Comparison of ENCODE assay signal across 10 cellular contexts in genomic region chr12:118064608-118065007, GRCh38. TPM values are rescaled to one million over a fixed set of nuclear protein-coding genes. Genes with fewer than 3 reads are reported as not detected.
DNase-seq lines count a peak whose midpoint lies in the region; ATAC-seq, FAIRE-seq and TF ChIP-seq lines count a peak whose summit lies in the region.
"Had no signal": no experiment of that assay in that cellular context is flagged by ENCODE, and none has a peak within 500 bp of the region (broad histone marks: within the 10 kb centered on the region; RNA-seq: fewer than 3 reads in every experiment).

No MANE protein-coding gene starts in this region.

- H3K4me3 ChIP-seq in IMR-90 (ENCODE audit: insufficient read depth, low read depth, low read length) (no peak overlapping the region), K562 (no peak overlapping the region)

- no peak overlapping the region for H2BK120ac ChIP-seq in IMR-90 (ENCODE audit: low read depth, low read length)

- H3K27me3 Mint-ChIP-seq in osteocyte (ENCODE audit: unreplicated experiment), result no peaks in the 10 kb centered on the region

- no peak overlapping the region for H2AK9ac ChIP-seq in IMR-90 (replicated peaks; ENCODE audit: low read depth, low read length, poor library complexity)

- no peak overlapping the region for H3K14ac ChIP-seq in IMR-90 (replicated peaks; ENCODE audit: low read depth, low read length)

- H2AK5ac ChIP-seq in IMR-90 (ENCODE audit: low read depth, low read length), result no peak overlapping the region

- CTCF ChIA-PET in IMR-90 (lab: Yijun Ruan, JAX), result interaction anchor here (1.2 kb wide), 2 partner anchors 10 to 71 kb away, joined by 3 to 4 read pairs; no protein-coding TSS in a partner anchor
- CTCF ChIA-PET in K562 (lab: Yijun Ruan, JAX; ENCODE audit: low intra/inter-chr PET ratio), result interaction anchor here (0.6 kb wide), 1 partner anchor 35 kb away, joined by 3 read pairs; no protein-coding TSS in a partner anchor

- H3K4me1 ChIP-seq in IMR-90 (ENCODE audit: control insufficient read depth, insufficient read depth, low read length) (peaks cover 7% of the 10 kb centered on the region), K562 (replicated peaks in 1 of 2; ENCODE audit: control insufficient read depth in 2 of 2, insufficient read depth in 2 of 2, low read length in 2 of 2) (peaks cover 15 to 33% of the 10 kb centered on the region in 2 experiments)

- H3K27ac ChIP-seq in IMR-90 (ENCODE audit: insufficient read depth, low read length), result no peak overlapping the region
- H3K27ac ChIP-seq in K562 (ENCODE audit: extremely low read depth, low read depth, low read length), result no peak overlapping the region

- H4K91ac ChIP-seq in IMR-90 (ENCODE audit: insufficient read depth, low read depth, low read length), result no peak overlapping the region

- no peak overlapping the region for H3K56ac ChIP-seq in IMR-90 (ENCODE audit: extremely low read depth, insufficient read depth, low read length)

- no peak overlapping the region for H2BK15ac ChIP-seq in IMR-90 (ENCODE audit: low read depth, low read length)

- H4K5ac ChIP-seq in IMR-90 (ENCODE audit: low read depth, low read length), result no peak overlapping the region

- H4K8ac ChIP-seq in IMR-90 (ENCODE audit: low read depth in 2 of 2, low read length in 2 of 2), result no peak overlapping the region

- peak overlapping the region; percentile 92 for H3K27ac Mint-ChIP-seq in osteocyte (ENCODE audit: unreplicated experiment)

- POLR2A ChIA-PET in IMR-90 (lab: Charles Lee; ENCODE audit: unreplicated experiment) (no interaction called here), K562 (lab: Yijun Ruan, JAX) (interaction anchor here (0.6 to 2.5 kb wide), 5 partner anchors 11 to 71 kb away, joined by 3 to 7 read pairs (median 4); partner anchors contain the start of gene PEBP1)

- H3K4me2 ChIP-seq in IMR-90 (ENCODE audit: low read depth, low read length) (no peak overlapping the region), K562 (ENCODE audit: insufficient read depth, low read length) (no peak overlapping the region)

- H3K9me1 ChIP-seq in IMR-90 (ENCODE audit: insufficient read depth, low read length), result no peaks in the 10 kb centered on the region
- H3K9me1 ChIP-seq in K562 (ENCODE audit: control insufficient read depth, insufficient read depth, low read length), result no peaks in the 10 kb centered on the region

- H4K20me1 ChIP-seq in IMR-90 (ENCODE audit: insufficient read depth, low read length) (no peaks in the 10 kb centered on the region), K562 (replicated peaks; ENCODE audit: control insufficient read depth, insufficient read depth, low read length) (peaks cover 5% of the 10 kb centered on the region; the same call in 1 of the 2 replicates)

- peak overlapping the region; percentile 5 for H3K4me3 Mint-ChIP-seq in osteocyte (ENCODE audit: unreplicated experiment)

- BruUV-seq in IMR-90 (replicated peaks; lab: Mats Ljungman, UMichigan), result TSS peak; percentile 40
- BruUV-seq in K562 (replicated peaks; lab: Mats Ljungman, UMichigan), result no TSS peak

- TF ChIP-seq CTCF in IMR-90 (conservative IDR thresholded peaks at IDR 0.05; ENCODE audit: low read depth, low read length), result no peak
- peak; percentile 25 to 44 (median 37); a peak in 4 of 6 replicates for TF ChIP-seq CTCF in K562 (IDR thresholded peaks at IDR 0.05 in 2 of 3, conservative IDR thresholded peaks at IDR 0.05 in 1 of 3; ENCODE audit: insufficient read depth in 2 of 3, low read depth in 1 of 3, low read length in 3 of 3)
- peak; percentile 8 for TF ChIP-seq CTCF in osteocyte (IDR thresholded peaks at IDR 0.05)

- H3K27me3 ChIP-seq in IMR-90 (ENCODE audit: control insufficient read depth, insufficient read depth, low read length) (no peaks in the 10 kb centered on the region), K562 (ENCODE audit: control insufficient read depth in 2 of 2, insufficient read depth in 2 of 2, low read length in 2 of 2) (peaks cover 5 to 18% of the 10 kb centered on the region in 2 experiments; a peak in 4 of 5 replicates)

- H3K18ac ChIP-seq in IMR-90 (ENCODE audit: low read depth, low read length), result no peak overlapping the region

- no peak overlapping the region for H2BK20ac ChIP-seq in IMR-90 (ENCODE audit: low read depth, low read length)

- no peak for TF ChIP-seq RAD21 in IMR-90 (IDR thresholded peaks at IDR 0.05; ENCODE audit: low read length)
- TF ChIP-seq RAD21 in K562 (CRISPR knock-in tag; conservative IDR thresholded peaks at IDR 0.05 in 1 of 2, IDR thresholded peaks at IDR 0.05 in 1 of 2), result no peak

- WGBS in IMR-90 (ENCODE audit: extremely low coverage in 2 of 2, insufficient read length in 1 of 2), 2 experiments, result 100% methylated on average over 1 of the region's 2 CpGs; no CpG with 5 or more reads in 1 of the 2 experiments
- 0% methylated on average over 2 of the region's 2 CpGs for WGBS in K562 (ENCODE audit: insufficient coverage, low coverage, missing lambda C conversion rate)

- H3K23ac ChIP-seq in IMR-90 (ENCODE audit: low read depth, low read length), result no peak overlapping the region

- in situ Hi-C loops in IMR-90 (cut with MboI; ENCODE audit: low sequenced_read_pairs), result no loop called here
- in situ Hi-C loops in K562 (cut with MboI), result no loop called here

- no peaks in the 10 kb centered on the region for H3K36me3 ChIP-seq in IMR-90 (ENCODE audit: control insufficient read depth, insufficient read depth, low read length)
- H3K36me3 ChIP-seq in K562 (ENCODE audit: control insufficient read depth, insufficient read depth, low read length), result no peaks in the 10 kb centered on the region

- intact Hi-C loops in IMR-90 (cut with micrococcal nuclease), result loop anchor here (5.0 kb wide), 2 partner anchors 73 to 313 kb away; partner anchors contain the start of genes PEBP1 and SUDS3
- intact Hi-C loops in K562 (cut with micrococcal nuclease), result loop anchor here (5.0 kb wide), 1 partner anchor 38 kb away; the partner anchor contains the start of gene VSIG10

- peaks cover 24% of the 10 kb centered on the region for H3K79me2 ChIP-seq in K562 (ENCODE audit: control insufficient read depth, insufficient read depth, low read length)

- no peak overlapping the region for H3K9ac ChIP-seq in IMR-90 (ENCODE audit: low read depth, low read length)
- no peak overlapping the region for H3K9ac ChIP-seq in K562 (ENCODE audit: insufficient read depth in 1 of 2, low read depth in 2 of 2, low read length in 2 of 2)

- no peak for TF ChIP-seq POLR2A in IMR-90 (IDR thresholded peaks at IDR 0.05; ENCODE audit: low read depth, low read length)
- no peak for TF ChIP-seq POLR2A in K562 (conservative IDR thresholded peaks at IDR 0.05)

- DNase-seq in DMS79 treated with DMSO at 0.1 percent for 48 hours (lab: John Stamatoyannopoulos, UW) (peak; percentile 10), DMS79 (lab: John Stamatoyannopoulos, UW) (no peak), IMR-90 (no peak), K562 (ENCODE audit: extremely low read depth in 1 of 4, low spot score in 3 of 4) (peak in 2 of 4 experiments; percentile 35 to 41), osteocyte (ENCODE audit: extremely low spot score, unreplicated experiment) (no peak), dedifferentiated amniotic fluid mesenchymal stem cell (ENCODE audit: extremely low spot score) (no peak)
- no peak for DNase-seq in activated CD4-positive, alpha-beta T cell treated with anti-CD3 and anti-CD28 coated beads for 1 hour
- DNase-seq: activated CD8-positive, alpha-beta memory T cell treated with anti-CD3 and anti-CD28 coated beads, Interleukin-2, amount 50 U/mL, for 48 hours; kidney had no signal

- H3K9me3 ChIP-seq in IMR-90 (ENCODE audit: control insufficient read depth, insufficient read depth, low read length) (no peaks in the 10 kb centered on the region), K562 (replicated peaks; ENCODE audit: control insufficient read depth, insufficient read depth, low read depth, low read length) (no peaks in the 10 kb centered on the region)

- H3K4me1 Mint-ChIP-seq in osteocyte (ENCODE audit: unreplicated experiment), result peaks cover 35% of the 10 kb centered on the region

- H3K36me3 Mint-ChIP-seq in osteocyte (ENCODE audit: unreplicated experiment), result peaks cover 6% of the 10 kb centered on the region

- no peak overlapping the region for H2AFZ ChIP-seq in IMR-90 (replicated peaks; ENCODE audit: low read length, poor library complexity)
- no peak overlapping the region for H2AFZ ChIP-seq in K562 (ENCODE audit: low read depth, low read length)

- H3K4ac ChIP-seq in IMR-90 (ENCODE audit: low read depth, low read length), result no peak overlapping the region

- peaks cover 0 to 35% of the 10 kb centered on the region in 2 experiments; a peak in 3 of 4 replicates for H3K79me1 ChIP-seq in IMR-90 (ENCODE audit: low read depth in 1 of 2, low read length in 2 of 2)

- ATAC-seq in IMR-90 (ENCODE audit: low read depth) (no peak), K562 (peak; percentile 60), HG02973 (IDR thresholded peaks at IDR 0.05; ENCODE audit: unreplicated experiment) (no peak)

- FAIRE-seq in K562 (lab: Jason Lieb, UNC), result peak; percentile 70
- FAIRE-seq: kidney had no signal

- dilution Hi-C loops in IMR-90 (cut with HindIII; ENCODE audit: low sequenced_read_pairs, unreplicated experiment), result no loop called here

- TF ChIP-seq EP300 in K562 (IDR thresholded peaks at IDR 0.05; ENCODE audit: low read length), result no peak

- H2BK5ac ChIP-seq in IMR-90 (ENCODE audit: low read depth, low read length, poor library complexity, severe bottlenecking), result no peak overlapping the region

- no peaks in the 10 kb centered on the region for H3K9me3 Mint-ChIP-seq in osteocyte (ENCODE audit: unreplicated experiment)

RNA-seq across cellular contexts. Expression of gene WSB2, which starts 3.6 kb away (rescaled TPM):
- total RNA-seq in IMR-90 (2012; rRNA removed) (141 and 180 TPM in 2 replicates), K562 (2014; rRNA removed) (59.8 and 98.7 TPM in 2 replicates), K562 (2014; rRNA removed; fragmentation: Illumina TruSeq; extraction: Trizol) (45.0 and 48.3 TPM in 2 replicates), K562 (2015; rRNA removed; fragmentation: Illumina TruSeq; extraction: Trizol) (51.8 and 52.8 TPM in 2 replicates), K562 (2021) (62.8 and 66.9 TPM in 2 replicates), osteocyte (94.7 and 98.2 TPM in 2 replicates)
- polyA plus RNA-seq in IMR-90 (2012; rRNA removed) (92.8 and 99.2 TPM in 2 replicates), K562 (2011; rRNA removed) (52.6 and 72.3 TPM in 2 replicates), K562 (2014; fragmentation: Illumina TruSeq; extraction: Trizol) (74.5 and 77.6 TPM in 2 replicates), K562 (2014; fragmentation: Nextera tagmentation; extraction: Ambion mirVana) (10 to 100 TPM; 31.4 to 32.4 TPM), K562 (2014; rRNA removed) (36.3 and 37.7 TPM in 2 replicates)
- 61.3 and 149 TPM in 2 replicates for polyA plus RNA-seq in IMR-90 (2012; cell fraction: cytosol; rRNA removed)
- 31.2 and 37.8 TPM in 2 replicates for polyA plus RNA-seq in IMR-90 (2012; cell fraction: nucleus; rRNA removed; ENCODE audit: low replicate concordance)
- 33.8 and 42.8 TPM in 2 replicates for total RNA-seq in K562 (2011; cell fraction: chromatin; rRNA removed; ENCODE audit: low replicate concordance)
- 35.4 and 37.2 TPM in 2 replicates for total RNA-seq in K562 (2011; cell fraction: nucleolus; rRNA removed)
- 39.2 and 65.9 TPM in 2 replicates for total RNA-seq in K562 (2011; cell fraction: nucleoplasm; rRNA removed)
- 82.4 and 93.3 TPM in 2 replicates for polyA plus RNA-seq in K562 (2011; cell fraction: cytosol; rRNA removed)
- 35.6 and 37.5 TPM in 2 replicates for polyA plus RNA-seq in K562 (2011; cell fraction: nucleus; rRNA removed)
- 46.9 and 92.1 TPM in 2 replicates for polyA plus RNA-seq in K562 (2012)
- polyA minus RNA-seq in K562 (2011; rRNA and poly(A)+ RNA removed), result 156 and 175 TPM in 2 replicates
- 87.4 and 95.6 TPM in 2 replicates for polyA minus RNA-seq in K562 (2011; cell fraction: cytosol; rRNA and poly(A)+ RNA removed)
- polyA minus RNA-seq in K562 (2011; cell fraction: nucleus; rRNA and poly(A)+ RNA removed), result 18.2 and 32.1 TPM in 2 replicates

RNA-seq across cellular contexts. Expression of gene VSIG10, which starts 39.2 kb away (rescaled TPM):
- total RNA-seq in IMR-90 (2012; rRNA removed), result 10.0 and 17.5 TPM in 2 replicates
- polyA plus RNA-seq in IMR-90 (2012; rRNA removed), result 5.2 and 5.9 TPM in 2 replicates
- polyA plus RNA-seq in IMR-90 (2012; cell fraction: cytosol; rRNA removed), result 2.8 and 3.4 TPM in 2 replicates
- polyA plus RNA-seq in IMR-90 (2012; cell fraction: nucleus; rRNA removed; ENCODE audit: low replicate concordance), result 6.0 and 12.2 TPM in 2 replicates
- total RNA-seq in K562 (2011; cell fraction: chromatin; rRNA removed; ENCODE audit: low replicate concordance), result 2.7 and 12.4 TPM in 2 replicates
- total RNA-seq in K562 (2011; cell fraction: nucleolus; rRNA removed), result 4.5 and 5.4 TPM in 2 replicates
- 7.1 and 9.4 TPM in 2 replicates for total RNA-seq in K562 (2011; cell fraction: nucleoplasm; rRNA removed)
- 7.1 and 8.8 TPM in 2 replicates for total RNA-seq in K562 (2014; rRNA removed)
- total RNA-seq in K562 (2014; rRNA removed; fragmentation: Illumina TruSeq; extraction: Trizol), result 4.1 and 5.4 TPM in 2 replicates
- total RNA-seq in K562 (2015; rRNA removed; fragmentation: Illumina TruSeq; extraction: Trizol), result 6.0 TPM in 2 replicates
- total RNA-seq in K562 (2021), result 3.8 and 4.7 TPM in 2 replicates
- polyA plus RNA-seq in K562 (2011; rRNA removed), result 4.3 and 10.8 TPM in 2 replicates
- polyA plus RNA-seq in K562 (2011; cell fraction: cytosol; rRNA removed), result 4.2 and 10.0 TPM in 2 replicates
- 8.3 and 15.8 TPM in 2 replicates for polyA plus RNA-seq in K562 (2011; cell fraction: nucleus; rRNA removed)
- 3.0 and 3.9 TPM in 2 replicates for polyA plus RNA-seq in K562 (2012)
- 3.7 and 4.2 TPM in 2 replicates for polyA plus RNA-seq in K562 (2014; fragmentation: Illumina TruSeq; extraction: Trizol)
- 1 to 10 TPM; 4.7 to 5.3 TPM for polyA plus RNA-seq in K562 (2014; fragmentation: Nextera tagmentation; extraction: Ambion mirVana)
- 4.0 and 6.5 TPM in 2 replicates for polyA plus RNA-seq in K562 (2014; rRNA removed)
- polyA minus RNA-seq in K562 (2011; rRNA and poly(A)+ RNA removed), result 3.0 and 7.6 TPM in 2 replicates
- 3.7 and 8.2 TPM in 2 replicates for polyA minus RNA-seq in K562 (2011; cell fraction: cytosol; rRNA and poly(A)+ RNA removed)
- 2.7 and 12.0 TPM in 2 replicates for polyA minus RNA-seq in K562 (2011; cell fraction: nucleus; rRNA and poly(A)+ RNA removed)
- total RNA-seq in osteocyte, result 20.7 and 21.7 TPM in 2 replicates

RNA-seq across cellular contexts. Expression of gene RFC5, which starts 48.1 kb away (rescaled TPM):
- total RNA-seq in IMR-90 (2012; rRNA removed) (20.1 and 20.6 TPM in 2 replicates), K562 (2014; rRNA removed) (85.3 and 91.1 TPM in 2 replicates), K562 (2014; rRNA removed; fragmentation: Illumina TruSeq; extraction: Trizol) (92.6 and 92.7 TPM in 2 replicates), K562 (2015; rRNA removed; fragmentation: Illumina TruSeq; extraction: Trizol) (86.3 and 90.2 TPM in 2 replicates), K562 (2021) (61.8 and 67.5 TPM in 2 replicates), osteocyte (12.7 and 13.2 TPM in 2 replicates)
- polyA plus RNA-seq in IMR-90 (2012; rRNA removed) (12.8 and 14.7 TPM in 2 replicates), K562 (2011; rRNA removed) (80.3 and 110 TPM in 2 replicates), K562 (2014; fragmentation: Illumina TruSeq; extraction: Trizol) (105 and 107 TPM in 2 replicates), K562 (2014; fragmentation: Nextera tagmentation; extraction: Ambion mirVana) (100 to 1,000 TPM; 180 to 189 TPM), K562 (2014; rRNA removed) (92.9 and 105 TPM in 2 replicates)
- 5.2 and 6.3 TPM in 2 replicates for polyA plus RNA-seq in IMR-90 (2012; cell fraction: cytosol; rRNA removed)
- 17.8 and 26.5 TPM in 2 replicates for polyA plus RNA-seq in IMR-90 (2012; cell fraction: nucleus; rRNA removed; ENCODE audit: low replicate concordance)
- total RNA-seq in K562 (2011; cell fraction: chromatin; rRNA removed; ENCODE audit: low replicate concordance), result 115 and 120 TPM in 2 replicates
- total RNA-seq in K562 (2011; cell fraction: nucleolus; rRNA removed), result 65.7 and 71.2 TPM in 2 replicates
- 72.1 and 77.7 TPM in 2 replicates for total RNA-seq in K562 (2011; cell fraction: nucleoplasm; rRNA removed)
- polyA plus RNA-seq in K562 (2011; cell fraction: cytosol; rRNA removed), result 75.8 and 83.5 TPM in 2 replicates
- polyA plus RNA-seq in K562 (2011; cell fraction: nucleus; rRNA removed), result 82.7 and 100 TPM in 2 replicates
- 54.6 and 62.9 TPM in 2 replicates for polyA plus RNA-seq in K562 (2012)
- 99.3 and 125 TPM in 2 replicates for polyA minus RNA-seq in K562 (2011; rRNA and poly(A)+ RNA removed)
- 42.2 and 55.9 TPM in 2 replicates for polyA minus RNA-seq in K562 (2011; cell fraction: cytosol; rRNA and poly(A)+ RNA removed)
- 29.5 and 37.5 TPM in 2 replicates for polyA minus RNA-seq in K562 (2011; cell fraction: nucleus; rRNA and poly(A)+ RNA removed)
